8 cellular contexts compared by ENCODE assay signal in genomic region chr17:81035389-81036127, GRCh38. TPM values are rescaled to one million over a fixed set of nuclear protein-coding genes. Genes with fewer than 3 reads are reported as not detected.
DNase-seq lines count a peak whose midpoint lies in the region; ATAC-seq and TF ChIP-seq lines count a peak whose summit lies in the region.

No MANE protein-coding gene starts in this region.

- WGBS in H9 (ENCODE audit: extremely low coverage, insufficient read length, low lambda C conversion rate) = no CpG with 5 or more reads among the region's 80 CpGs
- 15 to 32% (median 28%) methylated on average over 36 to 80 of the region's 80 CpGs for WGBS in psoas muscle, 3 donors

- H3K14ac ChIP-seq in H9 (ENCODE audit: insufficient read depth, low read length) = no peak overlapping the region

- TF ChIP-seq CTCF in H9 (conservative IDR thresholded peaks at IDR 0.05) = no peak
- no peak for TF ChIP-seq CTCF in activated B cell treated with CpG ODN at 0.5 μM for 24 hours (IDR thresholded peaks at IDR 0.05)
- TF ChIP-seq CTCF in foreskin keratinocyte (conservative IDR thresholded peaks at IDR 0.05) = no peak
- no peak for TF ChIP-seq CTCF in psoas muscle (IDR thresholded peaks at IDR 0.05)

- no peaks in the 10 kb centered on the region for H3K27me3 ChIP-seq in CD8-positive, alpha-beta memory T cell (ENCODE audit: insufficient read depth, low read length, poor library complexity, severe bottlenecking)
- peaks cover 2% of the 10 kb centered on the region; the same call in 1 of the 2 replicates for H3K27me3 ChIP-seq in H9 (ENCODE audit: insufficient read depth, low read length)
- no peaks in the 10 kb centered on the region for H3K27me3 ChIP-seq in foreskin keratinocyte
- peaks cover 0 to 7% (median 0%) of the 10 kb centered on the region in 3 donors for H3K27me3 ChIP-seq in psoas muscle (ENCODE audit: insufficient read depth in 3 of 3, low read length in 2 of 3)

- intact Hi-C loops in activated B cell treated with CpG ODN at 0.5 μM for 24 hours (cut with micrococcal nuclease) (loop anchor here (1.0 to 2.0 kb wide), 4 partner anchors 47 to 935 kb away; partner anchors contain the start of genes ENDOV, GAA, NDUFAF8 and TEPSIN), psoas muscle (cut with DNase I) (loop anchor here (5.0 kb wide), 1 partner anchor 47 kb away; no protein-coding TSS in a partner anchor)

- ATAC-seq in activated B cell treated with CpG ODN at 0.5 μM for 24 hours (ENCODE audit: low read depth) = no peak
- no peak for ATAC-seq in foreskin keratinocyte
- no peak for ATAC-seq in psoas muscle

- peaks cover 8% of the 10 kb centered on the region for H3K4me1 ChIP-seq in CD8-positive, alpha-beta memory T cell (ENCODE audit: insufficient read depth, low read length)
- H3K4me1 ChIP-seq in H9 (ENCODE audit: insufficient read depth, low read length) (peaks cover 4% of the 10 kb centered on the region; the same call in 1 of the 2 replicates), foreskin keratinocyte (peaks cover 8% of the 10 kb centered on the region), psoas muscle (peaks cover 27% of the 10 kb centered on the region)

- H4K5ac ChIP-seq in H9 (ENCODE audit: insufficient read length, low read depth, low read length) = no peak overlapping the region

- H3K4me1 Mint-ChIP-seq in CD8-positive, alpha-beta memory T cell = peaks cover 9 to 28% (median 12%) of the 10 kb centered on the region in 3 donors
- peaks cover 27 to 40% of the 10 kb centered on the region in 2 experiments for H3K4me1 Mint-ChIP-seq in H9
- H3K4me1 Mint-ChIP-seq in activated B cell treated with CpG ODN at 0.5 μM for 24 hours = peaks cover 12% of the 10 kb centered on the region

- no peaks in the 10 kb centered on the region for H3K36me3 ChIP-seq in CD8-positive, alpha-beta memory T cell (ENCODE audit: insufficient read depth, low read length)
- H3K36me3 ChIP-seq in psoas muscle (ENCODE audit: insufficient read depth in 1 of 2, low read depth in 1 of 2) = no peaks in the 10 kb centered on the region

- H2BK15ac ChIP-seq in H9 (ENCODE audit: low read depth, low read length) = no peak overlapping the region

- H3K9me3 Mint-ChIP-seq in CD8-positive, alpha-beta memory T cell = no peaks in the 10 kb centered on the region
- H3K9me3 Mint-ChIP-seq in H9 (no peaks in the 10 kb centered on the region; a peak in 1 of 5 replicates), activated B cell treated with CpG ODN at 0.5 μM for 24 hours (no peaks in the 10 kb centered on the region)

- H2AFZ ChIP-seq in H9 (ENCODE audit: low read length) = no peak overlapping the region

- CTCF ChIA-PET in CD8-positive, alpha-beta memory T cell (lab: Charles Lee) = interaction anchor here (1.0 to 1.6 kb wide), 2 partner anchors 60 to 66 kb away, joined by 3 to 7 read pairs; no protein-coding TSS in a partner anchor
- CTCF ChIA-PET in activated B cell treated with CpG ODN at 0.5 μM for 24 hours (lab: Charles Lee) = interaction anchor here (0.6 kb wide), 1 partner anchor 12 kb away, joined by 3 read pairs; no protein-coding TSS in a partner anchor

- no peak overlapping the region for H3K9ac ChIP-seq in H9 (ENCODE audit: extremely low read depth, insufficient read length, low read length)

- no peak overlapping the region for H3K4me3 ChIP-seq in CD8-positive, alpha-beta memory T cell (ENCODE audit: low read length)
- H3K4me3 ChIP-seq in psoas muscle = peak overlapping the region; percentile 70

- H2BK5ac ChIP-seq in H9 (ENCODE audit: insufficient read length, low read length) = no peak overlapping the region

- H4K91ac ChIP-seq in H9 (ENCODE audit: insufficient read length, low read depth, low read length) = no peak overlapping the region

- H2BK20ac ChIP-seq in H9 (ENCODE audit: low read depth, low read length, poor library complexity, severe bottlenecking) = no peak overlapping the region

- H3K23ac ChIP-seq in H9 (ENCODE audit: insufficient read length, low read depth, low read length) = no peak overlapping the region

- H3K36me3 Mint-ChIP-seq in CD8-positive, alpha-beta memory T cell = peaks cover 0 to 1% (median 0%) of the 10 kb centered on the region in 3 donors
- H3K36me3 Mint-ChIP-seq in H9 (ENCODE audit: insufficient read depth in 1 of 3, low read depth in 3 of 3) (peaks cover 2 to 21% (median 11%) of the 10 kb centered on the region in 3 experiments; a peak in 6 of 7 replicates), activated B cell treated with CpG ODN at 0.5 μM for 24 hours (ENCODE audit: low read depth) (no peaks in the 10 kb centered on the region)

- H3T11ph ChIP-seq in H9 (ENCODE audit: low read length) = no peak overlapping the region

- H3K79me2 ChIP-seq in H9 (ENCODE audit: insufficient read depth, low read length) = no peaks in the 10 kb centered on the region; the same call in 1 of the 2 replicates

- no peak overlapping the region for H3K4ac ChIP-seq in H9 (ENCODE audit: low read depth, low read length)

- no peak overlapping the region for H2BK120ac ChIP-seq in H9 (ENCODE audit: low read depth, low read length, poor library complexity, severe bottlenecking)

- no peak overlapping the region for H2AK5ac ChIP-seq in H9 (ENCODE audit: insufficient read length, low read length)

- no peaks in the 10 kb centered on the region for H4K20me1 ChIP-seq in H9 (ENCODE audit: control insufficient read depth, insufficient read depth, insufficient read length)

- H2BK12ac ChIP-seq in H9 (ENCODE audit: insufficient read length, low read depth, low read length) = no peak overlapping the region

- no peak for DNase-seq in CD8-positive, alpha-beta memory T cell
- DNase-seq in H9 = no peak
- DNase-seq in activated B cell treated with CpG ODN at 0.5 μM for 24 hours = no peak
- DNase-seq in foreskin keratinocyte = no peak
- peak in 1 of 2 donors; percentile 63 for DNase-seq in psoas muscle
- no peak for DNase-seq in SHP77 treated with DMSO at 0.1 percent for 48 hours (lab: John Stamatoyannopoulos, UW)
- DNase-seq in kidney glomerular epithelial cell (lab: John Stamatoyannopoulos, UW) = no peak
- DNase-seq in DMS153 treated with DMSO at 0.1 percent for 48 hours (lab: John Stamatoyannopoulos, UW; ENCODE audit: unreplicated experiment) = no peak

- H4K8ac ChIP-seq in H9 (replicated peaks; ENCODE audit: insufficient read length, low read depth, low read length) = no peak overlapping the region

- H3K4me3 Mint-ChIP-seq in CD8-positive, alpha-beta memory T cell = peak overlapping the region; percentile 73 to 90 (median 84)
- H3K4me3 Mint-ChIP-seq in H9 = peak overlapping the region; percentile 82 to 89
- H3K4me3 Mint-ChIP-seq in activated B cell treated with CpG ODN at 0.5 μM for 24 hours = peak overlapping the region; percentile 75

- no peaks in the 10 kb centered on the region for H3K79me1 ChIP-seq in H9 (ENCODE audit: insufficient read depth, low read depth, low read length, poor library complexity, severe bottlenecking)

- H3K56ac ChIP-seq in H9 (ENCODE audit: insufficient read length, low read depth, low read length) = no peak overlapping the region

- peak overlapping the region; percentile 67 for H3K4me2 ChIP-seq in H9 (ENCODE audit: insufficient read depth, insufficient read length, low read length)

- H3K23me2 ChIP-seq in H9 (ENCODE audit: insufficient read length, low read depth, low read length, poor library complexity, severe bottlenecking) = peaks cover 9% of the 10 kb centered on the region

- POLR2A ChIA-PET in CD8-positive, alpha-beta memory T cell (lab: Charles Lee) = interaction anchor here (0.6 to 1.1 kb wide), 2 partner anchors 17 to 60 kb away, joined by 3 to 5 read pairs; no protein-coding TSS in a partner anchor
- POLR2A ChIA-PET in activated B cell treated with CpG ODN at 0.5 μM for 24 hours (lab: Charles Lee) = interaction anchor here (1.4 kb wide), 1 partner anchor 581 kb away, joined by 4 read pairs; no protein-coding TSS in a partner anchor

- H3K27ac Mint-ChIP-seq in CD8-positive, alpha-beta memory T cell = peak overlapping the region in 6 of 8 donors; percentile 55 to 96 (median 74)
- H3K27ac Mint-ChIP-seq in H9 = no peak overlapping the region
- no peak overlapping the region for H3K27ac Mint-ChIP-seq in activated B cell treated with CpG ODN at 0.5 μM for 24 hours

- peaks cover 4 to 8% of the 10 kb centered on the region in 2 donors for H3K27me3 Mint-ChIP-seq in CD8-positive, alpha-beta memory T cell
- H3K27me3 Mint-ChIP-seq in H9 (ENCODE audit: low read depth) = peaks cover 25% of the 10 kb centered on the region
- peaks cover 38% of the 10 kb centered on the region for H3K27me3 Mint-ChIP-seq in activated B cell treated with CpG ODN at 0.5 μM for 24 hours

- no peak overlapping the region for H3K27ac ChIP-seq in CD8-positive, alpha-beta memory T cell (ENCODE audit: low read depth, low read length)
- H3K27ac ChIP-seq in H9 (ENCODE audit: insufficient read length, low read depth, low read length) (no peak overlapping the region), foreskin keratinocyte (peak overlapping the region; percentile 85), psoas muscle (no peak overlapping the region)

- no peak overlapping the region for H3K18ac ChIP-seq in H9 (ENCODE audit: insufficient read length, low read depth, low read length)

- no peaks in the 10 kb centered on the region for H3K9me3 ChIP-seq in CD8-positive, alpha-beta memory T cell (ENCODE audit: low read length)
- H3K9me3 ChIP-seq in H9 (ENCODE audit: control insufficient read depth, low read depth, low read length) (no peaks in the 10 kb centered on the region), psoas muscle (no peaks in the 10 kb centered on the region)

RNA-seq across cellular contexts. Expression of gene BAIAP2, which starts 0.6 kb away (rescaled TPM):
- 1 to 10 TPM; 5.3 to 8.8 TPM for total RNA-seq in CD8-positive, alpha-beta memory T cell
- 6.6 TPM for polyA plus RNA-seq in CD8-positive, alpha-beta memory T cell
- total RNA-seq in H9 (2021) (26.7 and 27.8 TPM in 2 replicates), activated B cell treated with CpG ODN at 0.5 μM for 24 hours (5.3 and 6.8 TPM in 2 replicates), foreskin keratinocyte (104 and 106 TPM in 2 replicates), psoas muscle (10 to 100 TPM in 2 of 4 donors, 1 to 10 TPM in 2; 4.7 to 28.9 (median 10.0) TPM)
- polyA plus RNA-seq in foreskin keratinocyte (117 and 118 TPM in 2 replicates), psoas muscle (10 to 100 TPM in 1 of 3 donors, 1 to 10 TPM in 2; 3.9 to 13.5 (median 6.5) TPM)

RNA-seq across cellular contexts. Expression of gene CHMP6, which starts 43.9 kb away (rescaled TPM):
- 10 to 100 TPM; 31.2 to 32.7 TPM for total RNA-seq in CD8-positive, alpha-beta memory T cell
- 45.1 TPM for polyA plus RNA-seq in CD8-positive, alpha-beta memory T cell
- total RNA-seq in H9 (2021) (23.4 and 25.0 TPM in 2 replicates), activated B cell treated with CpG ODN at 0.5 μM for 24 hours (35.1 and 36.6 TPM in 2 replicates), foreskin keratinocyte (26.1 and 27.1 TPM in 2 replicates), psoas muscle (10 to 100 TPM; 32.0 to 36.9 (median 33.6) TPM)
- polyA plus RNA-seq in foreskin keratinocyte (41.1 and 43.9 TPM in 2 replicates), psoas muscle (10 to 100 TPM; 38.3 to 53.2 (median 45.6) TPM)

Comparison
In these comparisons a context has a peak if more than half of its experiments do, and no peak if none do; other contexts are left out.
1. H3K27ac Mint-ChIP-seq: peak in CD8-positive, alpha-beta memory T cell (6 of 8); none in H9 (0 of 3) and activated B cell treated with CpG ODN at 0.5 μM for 24 hours (single experiment).
2. Peak in every context shown above with its lines, with median percentiles within 50 percentile points of each other: H3K4me3 Mint-ChIP-seq.